In the genomic region with DNA sequence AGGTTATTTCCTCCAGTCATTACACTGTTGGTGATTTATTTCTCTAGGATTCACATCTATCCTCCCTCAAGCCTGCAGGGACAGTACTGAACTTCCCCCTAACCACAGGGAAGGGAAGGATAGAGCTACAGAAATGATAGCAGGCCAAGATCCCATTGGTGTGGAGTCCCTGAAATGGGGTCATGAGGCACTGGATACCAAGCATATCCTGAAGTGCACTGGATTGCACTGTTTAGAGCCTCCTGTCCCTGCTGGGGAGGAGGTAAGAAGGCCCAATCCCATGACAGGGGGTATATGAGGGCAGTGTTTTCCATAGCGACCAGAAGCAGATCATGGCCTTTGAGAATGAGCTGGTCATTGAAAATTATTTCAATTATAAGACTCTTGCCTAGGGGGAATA, we compare ENCODE assay signal across 1 cellular context.
TF ChIP-seq lines count a peak whose summit lies in the region.

No MANE protein-coding gene starts in this region.

TF ChIP-seq in GM23338, 12 proteins besides CTCF, POLR2A, EP300 and RAD21 (continued from another document):
- TF ChIP-seq, protein P1, sequence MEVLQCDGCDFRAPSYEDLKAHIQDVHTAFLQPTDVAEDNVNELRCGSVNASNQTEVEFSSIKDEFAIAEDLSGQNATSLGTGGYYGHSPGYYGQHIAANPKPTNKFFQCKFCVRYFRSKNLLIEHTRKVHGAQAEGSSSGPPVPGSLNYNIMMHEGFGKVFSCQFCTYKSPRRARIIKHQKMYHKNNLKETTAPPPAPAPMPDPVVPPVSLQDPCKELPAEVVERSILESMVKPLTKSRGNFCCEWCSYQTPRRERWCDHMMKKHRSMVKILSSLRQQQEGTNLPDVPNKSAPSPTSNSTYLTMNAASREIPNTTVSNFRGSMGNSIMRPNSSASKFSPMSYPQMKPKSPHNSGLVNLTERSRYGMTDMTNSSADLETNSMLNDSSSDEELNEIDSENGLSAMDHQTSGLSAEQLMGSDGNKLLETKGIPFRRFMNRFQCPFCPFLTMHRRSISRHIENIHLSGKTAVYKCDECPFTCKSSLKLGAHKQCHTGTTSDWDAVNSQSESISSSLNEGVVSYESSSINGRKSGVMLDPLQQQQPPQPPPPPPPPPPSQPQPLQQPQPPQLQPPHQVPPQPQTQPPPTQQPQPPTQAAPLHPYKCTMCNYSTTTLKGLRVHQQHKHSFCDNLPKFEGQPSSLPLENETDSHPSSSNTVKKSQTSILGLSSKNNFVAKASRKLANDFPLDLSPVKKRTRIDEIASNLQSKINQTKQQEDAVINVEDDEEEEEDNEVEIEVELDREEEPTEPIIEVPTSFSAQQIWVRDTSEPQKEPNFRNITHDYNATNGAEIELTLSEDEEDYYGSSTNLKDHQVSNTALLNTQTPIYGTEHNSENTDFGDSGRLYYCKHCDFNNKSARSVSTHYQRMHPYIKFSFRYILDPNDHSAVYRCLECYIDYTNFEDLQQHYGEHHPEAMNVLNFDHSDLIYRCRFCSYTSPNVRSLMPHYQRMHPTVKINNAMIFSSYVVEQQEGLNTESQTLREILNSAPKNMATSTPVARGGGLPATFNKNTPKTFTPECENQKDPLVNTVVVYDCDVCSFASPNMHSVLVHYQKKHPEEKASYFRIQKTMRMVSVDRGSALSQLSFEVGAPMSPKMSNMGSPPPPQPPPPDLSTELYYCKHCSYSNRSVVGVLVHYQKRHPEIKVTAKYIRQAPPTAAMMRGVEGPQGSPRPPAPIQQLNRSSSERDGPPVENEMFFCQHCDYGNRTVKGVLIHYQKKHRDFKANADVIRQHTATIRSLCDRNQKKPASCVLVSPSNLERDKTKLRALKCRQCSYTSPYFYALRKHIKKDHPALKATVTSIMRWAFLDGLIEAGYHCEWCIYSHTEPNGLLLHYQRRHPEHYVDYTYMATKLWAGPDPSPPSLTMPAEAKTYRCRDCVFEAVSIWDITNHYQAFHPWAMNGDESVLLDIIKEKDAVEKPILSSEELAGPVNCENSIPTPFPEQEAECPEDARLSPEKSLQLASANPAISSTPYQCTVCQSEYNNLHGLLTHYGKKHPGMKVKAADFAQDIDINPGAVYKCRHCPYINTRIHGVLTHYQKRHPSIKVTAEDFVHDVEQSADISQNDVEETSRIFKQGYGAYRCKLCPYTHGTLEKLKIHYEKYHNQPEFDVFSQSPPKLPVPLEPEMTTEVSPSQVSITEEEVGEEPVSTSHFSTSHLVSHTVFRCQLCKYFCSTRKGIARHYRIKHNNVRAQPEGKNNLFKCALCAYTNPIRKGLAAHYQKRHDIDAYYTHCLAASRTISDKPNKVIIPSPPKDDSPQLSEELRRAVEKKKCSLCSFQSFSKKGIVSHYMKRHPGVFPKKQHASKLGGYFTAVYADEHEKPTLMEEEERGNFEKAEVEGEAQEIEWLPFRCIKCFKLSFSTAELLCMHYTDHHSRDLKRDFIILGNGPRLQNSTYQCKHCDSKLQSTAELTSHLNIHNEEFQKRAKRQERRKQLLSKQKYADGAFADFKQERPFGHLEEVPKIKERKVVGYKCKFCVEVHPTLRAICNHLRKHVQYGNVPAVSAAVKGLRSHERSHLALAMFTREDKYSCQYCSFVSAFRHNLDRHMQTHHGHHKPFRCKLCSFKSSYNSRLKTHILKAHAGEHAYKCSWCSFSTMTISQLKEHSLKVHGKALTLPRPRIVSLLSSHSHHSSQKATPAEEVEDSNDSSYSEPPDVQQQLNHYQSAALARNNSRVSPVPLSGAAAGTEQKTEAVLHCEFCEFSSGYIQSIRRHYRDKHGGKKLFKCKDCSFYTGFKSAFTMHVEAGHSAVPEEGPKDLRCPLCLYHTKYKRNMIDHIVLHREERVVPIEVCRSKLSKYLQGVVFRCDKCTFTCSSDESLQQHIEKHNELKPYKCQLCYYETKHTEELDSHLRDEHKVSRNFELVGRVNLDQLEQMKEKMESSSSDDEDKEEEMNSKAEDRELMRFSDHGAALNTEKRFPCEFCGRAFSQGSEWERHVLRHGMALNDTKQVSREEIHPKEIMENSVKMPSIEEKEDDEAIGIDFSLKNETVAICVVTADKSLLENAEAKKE (CRISPR knock-in tag; IDR thresholded peaks at IDR 0.05), result no peak
- no peak for TF ChIP-seq EZH2 (IDR thresholded peaks at IDR 0.05; ENCODE audit: low read depth, unreplicated experiment)
- TF ChIP-seq ZNF114 (CRISPR knock-in tag; IDR thresholded peaks at IDR 0.05), result no peak
- TF ChIP-seq NANOG (IDR thresholded peaks at IDR 0.05; ENCODE audit: borderline replicate concordance), result no peak
- no peak for TF ChIP-seq JUNB (IDR thresholded peaks at IDR 0.05; ENCODE audit: unreplicated experiment)
- TF ChIP-seq, protein P2, sequence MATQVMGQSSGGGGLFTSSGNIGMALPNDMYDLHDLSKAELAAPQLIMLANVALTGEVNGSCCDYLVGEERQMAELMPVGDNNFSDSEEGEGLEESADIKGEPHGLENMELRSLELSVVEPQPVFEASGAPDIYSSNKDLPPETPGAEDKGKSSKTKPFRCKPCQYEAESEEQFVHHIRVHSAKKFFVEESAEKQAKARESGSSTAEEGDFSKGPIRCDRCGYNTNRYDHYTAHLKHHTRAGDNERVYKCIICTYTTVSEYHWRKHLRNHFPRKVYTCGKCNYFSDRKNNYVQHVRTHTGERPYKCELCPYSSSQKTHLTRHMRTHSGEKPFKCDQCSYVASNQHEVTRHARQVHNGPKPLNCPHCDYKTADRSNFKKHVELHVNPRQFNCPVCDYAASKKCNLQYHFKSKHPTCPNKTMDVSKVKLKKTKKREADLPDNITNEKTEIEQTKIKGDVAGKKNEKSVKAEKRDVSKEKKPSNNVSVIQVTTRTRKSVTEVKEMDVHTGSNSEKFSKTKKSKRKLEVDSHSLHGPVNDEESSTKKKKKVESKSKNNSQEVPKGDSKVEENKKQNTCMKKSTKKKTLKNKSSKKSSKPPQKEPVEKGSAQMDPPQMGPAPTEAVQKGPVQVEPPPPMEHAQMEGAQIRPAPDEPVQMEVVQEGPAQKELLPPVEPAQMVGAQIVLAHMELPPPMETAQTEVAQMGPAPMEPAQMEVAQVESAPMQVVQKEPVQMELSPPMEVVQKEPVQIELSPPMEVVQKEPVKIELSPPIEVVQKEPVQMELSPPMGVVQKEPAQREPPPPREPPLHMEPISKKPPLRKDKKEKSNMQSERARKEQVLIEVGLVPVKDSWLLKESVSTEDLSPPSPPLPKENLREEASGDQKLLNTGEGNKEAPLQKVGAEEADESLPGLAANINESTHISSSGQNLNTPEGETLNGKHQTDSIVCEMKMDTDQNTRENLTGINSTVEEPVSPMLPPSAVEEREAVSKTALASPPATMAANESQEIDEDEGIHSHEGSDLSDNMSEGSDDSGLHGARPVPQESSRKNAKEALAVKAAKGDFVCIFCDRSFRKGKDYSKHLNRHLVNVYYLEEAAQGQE (IDR thresholded peaks at IDR 0.05; ENCODE audit: unreplicated experiment), result no peak
- TF ChIP-seq STAT1 (IDR thresholded peaks at IDR 0.05; ENCODE audit: unreplicated experiment), result no peak
